In the genomic region with DNA sequence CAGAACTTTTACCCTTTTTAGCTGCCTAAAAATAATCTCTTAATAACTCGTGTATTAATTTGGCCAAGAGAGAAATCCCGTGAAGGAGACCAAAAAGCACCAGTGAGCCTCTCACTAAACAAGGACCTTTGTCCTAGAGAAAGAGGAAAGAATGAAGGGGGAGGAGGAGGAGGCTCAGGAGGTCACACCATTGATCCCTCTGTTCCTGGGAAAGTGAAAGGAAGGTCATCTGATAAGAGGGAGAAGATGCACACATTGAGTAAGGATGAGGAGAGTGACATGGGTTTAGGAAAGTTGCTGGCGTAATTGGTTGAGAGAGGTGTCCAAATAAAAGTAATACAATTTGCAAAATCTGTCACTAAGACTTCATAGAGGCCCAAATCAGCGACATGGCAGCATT, we compare ENCODE assay signal across 18 cellular contexts. TPM values are rescaled to one million over a fixed set of nuclear protein-coding genes. Genes with fewer than 3 reads are reported as not detected.
DNase-seq lines count a peak whose midpoint lies in the region; ATAC-seq and TF ChIP-seq lines count a peak whose summit lies in the region.
"Had no signal": no experiment of that assay in that cellular context is flagged by ENCODE, and none has a peak within 500 bp of the region (broad histone marks: within the 10 kb centered on the region; RNA-seq: fewer than 3 reads in every experiment).

No MANE protein-coding gene starts in this region.

- H2BK5ac ChIP-seq in H9 (ENCODE audit: insufficient read length, low read length), result no peak overlapping the region

- H2BK15ac ChIP-seq in H9 (ENCODE audit: low read depth, low read length), result no peak overlapping the region

- H3K4me2 ChIP-seq in H9 (ENCODE audit: insufficient read depth, insufficient read length, low read length), result peak overlapping the region; percentile 22
- H3K4me2 ChIP-seq: A549 had no signal

- H3K36me3 ChIP-seq in HUES48 (ENCODE audit: control insufficient read depth, insufficient read depth, low read length), result peaks cover 68% of the 10 kb centered on the region
- H3K36me3 ChIP-seq: BE2C had no signal

- H3K27me3 ChIP-seq in H9 (ENCODE audit: insufficient read depth, low read length) (no peaks in the 10 kb centered on the region), HUES48 (ENCODE audit: control insufficient read depth, insufficient read depth, low read length) (no peaks in the 10 kb centered on the region)

- peaks cover 53 to 58% of the 10 kb centered on the region in 2 experiments for H3K4me1 Mint-ChIP-seq in H9
- H3K4me1 Mint-ChIP-seq in stimulated activated naive B cell treated with anti-CD40 and anti-IgM and Interleukin-4, amounts not matched to agents 10 μg/mL and 1 μg/mL and 100 μg/mL, for 72 hours, result peaks cover 6 to 8% of the 10 kb centered on the region in 2 donors
- H3K4me1 Mint-ChIP-seq: CD4-positive, alpha-beta memory T cell had no signal

- ATAC-seq in stimulated activated naive B cell treated with anti-CD40 and anti-IgM and Interleukin-4, amounts not matched to agents 10 μg/mL and 1 μg/mL and 100 μg/mL, for 72 hours (replicated peaks), result no peak
- ATAC-seq in GM19467 (IDR thresholded peaks at IDR 0.05; ENCODE audit: unreplicated experiment), result no peak
- ATAC-seq: A549 had no signal

- no peak overlapping the region for H4K8ac ChIP-seq in H9 (replicated peaks; ENCODE audit: insufficient read length, low read depth, low read length)

- no peaks in the 10 kb centered on the region for H4K20me1 ChIP-seq in H9 (ENCODE audit: control insufficient read depth, insufficient read depth, insufficient read length)

- H2BK20ac ChIP-seq in H9 (ENCODE audit: low read depth, low read length, poor library complexity, severe bottlenecking), result no peak overlapping the region

- no peak overlapping the region for H3K56ac ChIP-seq in H9 (ENCODE audit: insufficient read length, low read depth, low read length)

- H4K91ac ChIP-seq in H9 (ENCODE audit: insufficient read length, low read depth, low read length), result no peak overlapping the region

- no peak overlapping the region for H3K4ac ChIP-seq in H9 (ENCODE audit: low read depth, low read length)

- no peak for TF ChIP-seq CTCF in H9 (conservative IDR thresholded peaks at IDR 0.05)

- peaks cover 6% of the 10 kb centered on the region; the same call in 1 of the 2 replicates for H3K4me1 ChIP-seq in H9 (ENCODE audit: insufficient read depth, low read length)
- H3K4me1 ChIP-seq in HUES48 (ENCODE audit: control insufficient read depth, insufficient read depth, low read length), result peaks cover 6% of the 10 kb centered on the region; the same call in 1 of the 2 replicates
- H3K4me1 ChIP-seq: A549, BE2C had no signal

- H3K27ac ChIP-seq in H9 (ENCODE audit: insufficient read length, low read depth, low read length) (peak overlapping the region; percentile 54), HUES48 (ENCODE audit: low read depth, low read length) (peak overlapping the region; percentile 46)
- H3K27ac ChIP-seq: A549, C4-2B had no signal

- H2AK5ac ChIP-seq in H9 (ENCODE audit: insufficient read length, low read length), result no peak overlapping the region

- H3K14ac ChIP-seq in H9 (ENCODE audit: insufficient read depth, low read length), result peak overlapping the region; percentile 29; the same call in 1 of the 2 replicates

- H3K23ac ChIP-seq in H9 (ENCODE audit: insufficient read length, low read depth, low read length), result no peak overlapping the region

- H2BK120ac ChIP-seq in H9 (ENCODE audit: low read depth, low read length, poor library complexity, severe bottlenecking), result no peak overlapping the region

- H3K27ac Mint-ChIP-seq in H9, result peak overlapping the region; percentile 24 to 82 (median 67); a peak in 6 of 7 replicates
- H3K27ac Mint-ChIP-seq in stimulated activated naive B cell treated with anti-CD40 and anti-IgM and Interleukin-4, amounts not matched to agents 10 μg/mL and 1 μg/mL and 100 μg/mL, for 72 hours, result peak overlapping the region; percentile 3
- H3K27ac Mint-ChIP-seq: CD4-positive, alpha-beta memory T cell; HFFc6 had no signal

- H3K18ac ChIP-seq in H9 (ENCODE audit: insufficient read length, low read depth, low read length), result peak overlapping the region; percentile 42

- H3K27me3 Mint-ChIP-seq in H9 (ENCODE audit: low read depth), result peaks cover 1% of the 10 kb centered on the region; the same call in 1 of the 2 replicates
- no peaks in the 10 kb centered on the region for H3K27me3 Mint-ChIP-seq in stimulated activated naive B cell treated with anti-CD40 and anti-IgM and Interleukin-4, amounts not matched to agents 10 μg/mL and 1 μg/mL and 100 μg/mL, for 72 hours

- no peak for DNase-seq in H9
- DNase-seq in foreskin melanocyte, result peak; percentile 30
- no peak for DNase-seq in stimulated activated naive B cell treated with anti-CD40 and anti-IgM and Interleukin-4, amounts not matched to agents 10 μg/mL and 1 μg/mL and 100 μg/mL, for 72 hours
- no peak for DNase-seq in 8988T
- no peak for DNase-seq in inferior parietal cortex (ENCODE audit: extremely low spot score)
- DNase-seq: BE2C; CD4-positive, alpha-beta memory T cell; DMS153; DMS79 treated with DMSO at 0.1 percent for 48 hours; GDM1; H7; HFFc6; IMR-90; KBM-7 had no signal

- H3K36me3 Mint-ChIP-seq in H9 (ENCODE audit: insufficient read depth in 1 of 3, low read depth in 3 of 3), result peaks cover 29 to 50% (median 39%) of the 10 kb centered on the region in 3 experiments
- peaks cover 12 to 27% of the 10 kb centered on the region in 2 donors for H3K36me3 Mint-ChIP-seq in stimulated activated naive B cell treated with anti-CD40 and anti-IgM and Interleukin-4, amounts not matched to agents 10 μg/mL and 1 μg/mL and 100 μg/mL, for 72 hours

- no peaks in the 10 kb centered on the region for H3K23me2 ChIP-seq in H9 (ENCODE audit: insufficient read length, low read depth, low read length, poor library complexity, severe bottlenecking)

- H3K79me2 ChIP-seq in H9 (ENCODE audit: insufficient read depth, low read length), result peaks cover 19% of the 10 kb centered on the region; the same call in 1 of the 2 replicates

- WGBS in H9 (ENCODE audit: extremely low coverage, insufficient read length, low lambda C conversion rate), result no CpG with 5 or more reads among the region's 4 CpGs

- no peak overlapping the region for H3T11ph ChIP-seq in H9 (ENCODE audit: low read length)

- peak overlapping the region; percentile 15 for H2BK12ac ChIP-seq in H9 (ENCODE audit: insufficient read length, low read depth, low read length)

- peaks cover 7% of the 10 kb centered on the region for H3K9me3 ChIP-seq in H9 (ENCODE audit: control insufficient read depth, low read depth, low read length)
- H3K9me3 ChIP-seq in HUES48 (ENCODE audit: control insufficient read depth, insufficient read depth, low read length), result peaks cover 29% of the 10 kb centered on the region
- H3K9me3 ChIP-seq: BE2C had no signal

- no peak overlapping the region for H3K9ac ChIP-seq in H9 (ENCODE audit: extremely low read depth, insufficient read length, low read length)
- no peak overlapping the region for H3K9ac ChIP-seq in HUES48 (ENCODE audit: low read depth, low read length)

- H3K79me1 ChIP-seq in H9 (ENCODE audit: insufficient read depth, low read depth, low read length, poor library complexity, severe bottlenecking), result peaks cover 6% of the 10 kb centered on the region

- H3K4me3 Mint-ChIP-seq in H9, result no peak overlapping the region
- no peak overlapping the region for H3K4me3 Mint-ChIP-seq in stimulated activated naive B cell treated with anti-CD40 and anti-IgM and Interleukin-4, amounts not matched to agents 10 μg/mL and 1 μg/mL and 100 μg/mL, for 72 hours
- H3K4me3 Mint-ChIP-seq: CD4-positive, alpha-beta memory T cell; HFFc6 had no signal

- H2AFZ ChIP-seq in H9 (ENCODE audit: low read length), result no peak overlapping the region

- H3K4me3 ChIP-seq in HUES48 (ENCODE audit: low read depth, low read length), result no peak overlapping the region
- H3K4me3 ChIP-seq: A549 had no signal

- H3K9me3 Mint-ChIP-seq in H9, result peaks cover 16 to 21% of the 10 kb centered on the region in 2 experiments
- H3K9me3 Mint-ChIP-seq in stimulated activated naive B cell treated with anti-CD40 and anti-IgM and Interleukin-4, amounts not matched to agents 10 μg/mL and 1 μg/mL and 100 μg/mL, for 72 hours, result peaks cover 8 to 9% of the 10 kb centered on the region in 2 donors

- no peak overlapping the region for H4K5ac ChIP-seq in H9 (ENCODE audit: insufficient read length, low read depth, low read length)

RNA-seq across cellular contexts. Expression of a gene that starts 49.2 kb away (rescaled TPM):
- 23.4 and 23.6 TPM in 2 replicates for total RNA-seq in H9 (2021)

RNA-seq across cellular contexts. Expression of a gene that starts 51.5 kb away (rescaled TPM):
- 2.6 and 4.0 TPM in 2 replicates for total RNA-seq in H9 (2021)
- total RNA-seq: IMR-90 had no signal
